In genomic region chr17:17765359-17765758, GRCh38 we compare ENCODE assay signal across 19 cellular contexts.
A peak's percentile ranks its signal among the peaks of the same experiment; 100 is the strongest.
DNase-seq lines count a peak whose midpoint lies in the region; ATAC-seq and TF ChIP-seq lines count a peak whose summit lies in the region.
"Had no signal": no experiment of that assay in that cellular context is flagged by ENCODE, and none has a peak within 500 bp of the region (broad histone marks: within the 10 kb centered on the region; RNA-seq: fewer than 3 reads in every experiment).

No MANE protein-coding gene starts in this region.

- no peak overlapping the region for H2AFZ ChIP-seq in OCI-LY1 (ENCODE audit: low read length)

- BruUV-seq in Caco-2 (replicated peaks; lab: Mats Ljungman, UMichigan), result no TSS peak

- no peaks in the 10 kb centered on the region for H3K27me3 ChIP-seq in BLaER1
- no peaks in the 10 kb centered on the region for H3K27me3 ChIP-seq in OCI-LY1 (ENCODE audit: insufficient read depth, low read length)
- H3K27me3 ChIP-seq in Caco-2 (replicated peaks; ENCODE audit: control insufficient read depth, insufficient read depth, low read length), result no peaks in the 10 kb centered on the region
- H3K27me3 ChIP-seq: heart right ventricle had no signal

- H3K9me3 ChIP-seq in BLaER1, result no peaks in the 10 kb centered on the region
- no peaks in the 10 kb centered on the region for H3K9me3 ChIP-seq in OCI-LY1 (ENCODE audit: low read length)
- H3K9me3 ChIP-seq in Caco-2, result no peaks in the 10 kb centered on the region
- H3K9me3 ChIP-seq: heart right ventricle had no signal

- H3K9me3 Mint-ChIP-seq in endothelial cell (ENCODE audit: unreplicated experiment), result no peaks in the 10 kb centered on the region
- H3K9me3 Mint-ChIP-seq in nephron progenitor cell, result no peaks in the 10 kb centered on the region
- H3K9me3 Mint-ChIP-seq in Caco-2 (ENCODE audit: unreplicated experiment), result no peaks in the 10 kb centered on the region

- peaks cover 100% of the 10 kb centered on the region for H4K20me1 ChIP-seq in BLaER1
- no peaks in the 10 kb centered on the region for H4K20me1 ChIP-seq in OCI-LY1 (ENCODE audit: insufficient read depth, low read length)

- H3K27ac ChIP-seq in BLaER1 (peak overlapping the region; percentile 70), OCI-LY1 (ENCODE audit: low read depth, low read length, poor library complexity, severe bottlenecking) (peak overlapping the region; percentile 91)
- H3K27ac ChIP-seq: heart right ventricle, SK-N-MC, VCaP had no signal

- H3K9ac ChIP-seq in BLaER1, result peak overlapping the region; percentile 69
- H3K9ac ChIP-seq in OCI-LY1 (ENCODE audit: low read length), result peak overlapping the region; percentile 62; the same call in 1 of the 2 replicates

- H3K4me3 Mint-ChIP-seq in endothelial cell (ENCODE audit: unreplicated experiment) (peak overlapping the region; percentile 24), nephron progenitor cell (peak overlapping the region; percentile 7), Caco-2 (ENCODE audit: unreplicated experiment) (no peak overlapping the region)
- H3K4me3 Mint-ChIP-seq: activated CD8-positive, alpha-beta memory T cell treated with anti-CD3 and anti-CD28 coated beads, Interleukin-2, amount 10 ng/mL, durations not matched to agents 7 days and 5 days had no signal

- H3K27ac Mint-ChIP-seq in endothelial cell (ENCODE audit: unreplicated experiment) (no peak overlapping the region), nephron progenitor cell (peak overlapping the region; percentile 58), Caco-2 (ENCODE audit: unreplicated experiment) (no peak overlapping the region)
- H3K27ac Mint-ChIP-seq: activated CD8-positive, alpha-beta memory T cell treated with anti-CD3 and anti-CD28 coated beads, Interleukin-2, amount 10 ng/mL, durations not matched to agents 7 days and 5 days had no signal

- H3K9me2 ChIP-seq in OCI-LY1 (ENCODE audit: low read depth, low read length), result no peaks in the 10 kb centered on the region

- no peak overlapping the region for H3K4me3 ChIP-seq in BLaER1
- H3K4me3 ChIP-seq in OCI-LY1 (ENCODE audit: low read depth, low read length, poor library complexity, severe bottlenecking), result peak overlapping the region; percentile 39
- H3K4me3 ChIP-seq in Caco-2 (ENCODE audit: low read depth, low read length), result no peak overlapping the region
- H3K4me3 ChIP-seq: heart right ventricle, SK-N-MC had no signal

- H3K4me2 ChIP-seq in BLaER1 (peak overlapping the region; percentile 86), OCI-LY1 (ENCODE audit: low read length) (peak overlapping the region; percentile 59)

- peaks cover 27% of the 10 kb centered on the region for H3K4me1 Mint-ChIP-seq in endothelial cell (ENCODE audit: unreplicated experiment)
- H3K4me1 Mint-ChIP-seq in nephron progenitor cell, result peaks cover 90% of the 10 kb centered on the region
- H3K4me1 Mint-ChIP-seq in Caco-2 (ENCODE audit: low read depth, unreplicated experiment), result peaks cover 6% of the 10 kb centered on the region

- no peaks in the 10 kb centered on the region for H3K36me3 Mint-ChIP-seq in endothelial cell (ENCODE audit: low read depth, unreplicated experiment)
- peaks cover 21% of the 10 kb centered on the region for H3K36me3 Mint-ChIP-seq in nephron progenitor cell (ENCODE audit: low read depth)
- peaks cover 33% of the 10 kb centered on the region for H3K36me3 Mint-ChIP-seq in Caco-2 (ENCODE audit: insufficient read depth, unreplicated experiment)

- POLR2A ChIA-PET in Caco-2 (lab: Charles Lee), result no interaction called here

- H3K79me2 ChIP-seq in OCI-LY1 (ENCODE audit: insufficient read depth, low read length), result no peaks in the 10 kb centered on the region

- CTCF ChIA-PET in Caco-2 (lab: Charles Lee), result no interaction called here

- peaks cover 97% of the 10 kb centered on the region for H3K4me1 ChIP-seq in BLaER1
- H3K4me1 ChIP-seq in OCI-LY1 (ENCODE audit: insufficient read depth, low read length, severe bottlenecking), result peaks cover 46% of the 10 kb centered on the region
- no peaks in the 10 kb centered on the region for H3K4me1 ChIP-seq in Caco-2

- DNase-seq in endothelial cell (ENCODE audit: low spot score), result no peak
- no peak for DNase-seq in nephron progenitor cell
- no peak for DNase-seq in UCSD-AML1 (lab: John Stamatoyannopoulos, UW; ENCODE audit: unreplicated experiment)
- DNase-seq in Caco-2, result no peak
- no peak for DNase-seq in activated effector memory CD4-positive, alpha-beta T cell treated with Interleukin-2 at 50 U/mL for 16 hours
- DNase-seq: activated CD8-positive, alpha-beta memory T cell treated with anti-CD3 and anti-CD28 coated beads, Interleukin-2, amount 10 ng/mL, durations not matched to agents 7 days and 5 days; activated naive CD4-positive, alpha-beta T cell treated with Interleukin-2 at 50 U/mL for 16 hours; central memory CD4-positive, alpha-beta T cell; DMS153; heart right ventricle; NCI-H1105 treated with DMSO at 0.1 percent for 48 hours; NCI-H446 treated with DMSO at 0.1 percent for 48 hours; right cardiac atrium had no signal

- H3K36me3 ChIP-seq in BLaER1 (peaks cover 40% of the 10 kb centered on the region), OCI-LY1 (ENCODE audit: insufficient read depth, low read length) (0 out of 2 replicates have a peak, but pooled peaks cover 5% of the 10 kb centered on the region), Caco-2 (ENCODE audit: control insufficient read depth, insufficient read depth, low read length) (peaks cover 1% of the 10 kb centered on the region; the same call in 1 of the 2 replicates)

- H3K27me3 Mint-ChIP-seq in endothelial cell (ENCODE audit: unreplicated experiment) (peaks cover 5% of the 10 kb centered on the region), nephron progenitor cell (ENCODE audit: low read depth, poor library complexity) (no peaks in the 10 kb centered on the region), Caco-2 (ENCODE audit: insufficient read depth, unreplicated experiment) (no peaks in the 10 kb centered on the region)
- H3K27me3 Mint-ChIP-seq: activated CD8-positive, alpha-beta memory T cell treated with anti-CD3 and anti-CD28 coated beads, Interleukin-2, amount 10 ng/mL, durations not matched to agents 7 days and 5 days had no signal

- ATAC-seq in GM21360 (IDR thresholded peaks at IDR 0.05; ENCODE audit: unreplicated experiment), result no peak
- ATAC-seq: activated CD8-positive, alpha-beta memory T cell treated with anti-CD3 and anti-CD28 coated beads, Interleukin-2, amount 10 ng/mL, durations not matched to agents 7 days and 5 days; heart right ventricle; left lobe of liver; right cardiac atrium had no signal

- intact Hi-C loops in Caco-2 (cut with micrococcal nuclease; ENCODE audit: unreplicated experiment), result no loop called here

- no peak for TF ChIP-seq CTCF in OCI-LY1 (IDR thresholded peaks at IDR 0.05; ENCODE audit: low read length)
- no peak for TF ChIP-seq CTCF in endothelial cell (IDR thresholded peaks at IDR 0.05; ENCODE audit: unreplicated experiment)
- TF ChIP-seq CTCF in nephron progenitor cell (IDR thresholded peaks at IDR 0.05), result no peak
- TF ChIP-seq CTCF in Caco-2 (IDR thresholded peaks at IDR 0.05; ENCODE audit: insufficient read depth in 1 of 2, low read depth in 1 of 2, low read length in 1 of 2, severe bottlenecking in 1 of 2, unreplicated experiment in 1 of 2), result no peak

- no peaks in the 10 kb centered on the region for H3F3A ChIP-seq in OCI-LY1 (ENCODE audit: insufficient read depth, low read length)
